Comparison of ENCODE assay signal across 1 cellular context in the genomic region with DNA sequence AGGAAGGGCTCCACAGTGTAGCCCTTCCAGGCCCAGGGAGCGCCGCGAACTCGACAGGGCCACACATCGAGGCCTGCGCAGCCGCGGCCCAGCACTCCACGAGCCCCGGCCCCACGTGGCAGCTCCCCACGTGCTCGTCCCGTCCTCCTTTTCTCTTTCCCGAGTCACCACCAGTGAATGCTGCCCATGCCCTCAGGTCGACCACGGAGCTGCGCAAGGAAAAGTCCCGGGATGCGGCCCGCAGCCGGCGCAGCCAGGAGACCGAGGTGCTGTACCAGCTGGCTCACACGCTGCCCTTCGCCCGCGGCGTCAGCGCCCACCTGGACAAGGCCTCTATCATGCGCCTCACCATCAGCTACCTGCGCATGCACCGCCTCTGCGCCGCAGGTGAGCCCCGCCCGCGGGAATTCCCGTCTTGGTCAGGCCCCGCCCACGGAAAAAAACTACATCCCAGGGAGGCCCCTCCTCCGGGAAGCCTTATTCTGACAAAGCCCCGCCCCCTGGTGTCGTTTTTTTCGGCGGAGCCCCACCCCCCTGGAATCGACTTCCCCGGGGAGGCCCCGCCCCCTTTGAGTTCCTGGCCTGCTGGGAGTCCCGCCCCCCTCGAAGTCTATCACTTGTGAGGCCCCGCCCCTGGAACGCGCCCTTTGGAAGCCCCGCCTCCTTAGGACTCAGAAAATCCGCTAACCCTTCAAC.
TF ChIP-seq lines count a peak whose summit lies in the region.

No MANE protein-coding gene starts in this region.

TF ChIP-seq in H1, 55 proteins besides CTCF, POLR2A, EP300 and RAD21:
- no peak for TF ChIP-seq KDM5A (IDR thresholded peaks at IDR 0.05; ENCODE audit: low read length)
- TF ChIP-seq BRCA1 (IDR thresholded peaks at IDR 0.05; ENCODE audit: low read depth, low read length) = no peak
- TF ChIP-seq CREB1 (IDR thresholded peaks at IDR 0.05) = peak; percentile 38; the same call in 1 of the 2 replicates
- no peak for TF ChIP-seq BCL11A (IDR thresholded peaks at IDR 0.05; ENCODE audit: low read depth in 2 of 2, low read length in 2 of 2)
- peak; percentile 94 for TF ChIP-seq E2F6 (IDR thresholded peaks at IDR 0.05)
- TF ChIP-seq, protein P1, sequence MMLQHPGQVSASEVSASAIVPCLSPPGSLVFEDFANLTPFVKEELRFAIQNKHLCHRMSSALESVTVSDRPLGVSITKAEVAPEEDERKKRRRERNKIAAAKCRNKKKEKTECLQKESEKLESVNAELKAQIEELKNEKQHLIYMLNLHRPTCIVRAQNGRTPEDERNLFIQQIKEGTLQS (IDR thresholded peaks at IDR 0.05; ENCODE audit: insufficient read depth, low read depth, low read length) = 0 out of 2 replicates have a peak, but pooled peaks have one; percentile 4
- TF ChIP-seq GABPA (IDR thresholded peaks at IDR 0.05; ENCODE audit: borderline replicate concordance, insufficient read depth, low read length) = 0 out of 2 replicates have a peak, but pooled peaks have one; percentile 52
- TF ChIP-seq TBP (IDR thresholded peaks at IDR 0.05; ENCODE audit: low read depth, low read length) = peak; percentile 24; the same call in 1 of the 2 replicates
- peak; percentile 78 for TF ChIP-seq SP4 (IDR thresholded peaks at IDR 0.05; ENCODE audit: low read length)
- peak; percentile 80 for TF ChIP-seq POLR2AphosphoS5 (IDR thresholded peaks at IDR 0.05; ENCODE audit: low read depth, low read length)
- peak; percentile 49; the same call in 1 of the 2 replicates for TF ChIP-seq TAF1 (IDR thresholded peaks at IDR 0.05; ENCODE audit: low read depth, low read length)
- TF ChIP-seq, protein P2, sequence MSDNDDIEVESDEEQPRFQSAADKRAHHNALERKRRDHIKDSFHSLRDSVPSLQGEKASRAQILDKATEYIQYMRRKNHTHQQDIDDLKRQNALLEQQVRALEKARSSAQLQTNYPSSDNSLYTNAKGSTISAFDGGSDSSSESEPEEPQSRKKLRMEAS (IDR thresholded peaks at IDR 0.05) = peak; percentile 98
- TF ChIP-seq SP2 (IDR thresholded peaks at IDR 0.05; ENCODE audit: low read length) = no peak
- TF ChIP-seq SP1 (IDR thresholded peaks at IDR 0.05; ENCODE audit: low read depth, low read length) = peak; percentile 78
- peak; percentile 32; the same call in 1 of the 2 replicates for TF ChIP-seq USF2 (IDR thresholded peaks at IDR 0.05; ENCODE audit: low read length)
- 0 out of 2 replicates have a peak, but pooled peaks have one; percentile 37 for TF ChIP-seq TCF12 (IDR thresholded peaks at IDR 0.05; ENCODE audit: low read depth, low read length)
- TF ChIP-seq RBBP5 (IDR thresholded peaks at IDR 0.05; ENCODE audit: borderline replicate concordance, low read depth, low read length) = peak; percentile 74; the same call in 1 of the 2 replicates
- no peak for TF ChIP-seq KDM1A (IDR thresholded peaks at IDR 0.05; ENCODE audit: borderline replicate concordance, low read length)
- TF ChIP-seq NRF1 (IDR thresholded peaks at IDR 0.05; ENCODE audit: low read depth, low read length) = peak; percentile 75
- peak; percentile 61 for TF ChIP-seq PHF8 (conservative IDR thresholded peaks at IDR 0.05; ENCODE audit: low read depth, low read length)
- TF ChIP-seq KDM4A (IDR thresholded peaks at IDR 0.05; ENCODE audit: low read depth, low read length, severe bottlenecking) = peak; percentile 59
- TF ChIP-seq CHD1 (IDR thresholded peaks at IDR 0.05; ENCODE audit: low read depth, low read length) = no peak
- TF ChIP-seq TEAD4 (IDR thresholded peaks at IDR 0.05; ENCODE audit: low read depth, low read length) = peak; percentile 96
TF ChIP-seq in H1: peak in this region for 17.
